Comparison of ENCODE assay signal across 8 cellular contexts in the genomic region with DNA sequence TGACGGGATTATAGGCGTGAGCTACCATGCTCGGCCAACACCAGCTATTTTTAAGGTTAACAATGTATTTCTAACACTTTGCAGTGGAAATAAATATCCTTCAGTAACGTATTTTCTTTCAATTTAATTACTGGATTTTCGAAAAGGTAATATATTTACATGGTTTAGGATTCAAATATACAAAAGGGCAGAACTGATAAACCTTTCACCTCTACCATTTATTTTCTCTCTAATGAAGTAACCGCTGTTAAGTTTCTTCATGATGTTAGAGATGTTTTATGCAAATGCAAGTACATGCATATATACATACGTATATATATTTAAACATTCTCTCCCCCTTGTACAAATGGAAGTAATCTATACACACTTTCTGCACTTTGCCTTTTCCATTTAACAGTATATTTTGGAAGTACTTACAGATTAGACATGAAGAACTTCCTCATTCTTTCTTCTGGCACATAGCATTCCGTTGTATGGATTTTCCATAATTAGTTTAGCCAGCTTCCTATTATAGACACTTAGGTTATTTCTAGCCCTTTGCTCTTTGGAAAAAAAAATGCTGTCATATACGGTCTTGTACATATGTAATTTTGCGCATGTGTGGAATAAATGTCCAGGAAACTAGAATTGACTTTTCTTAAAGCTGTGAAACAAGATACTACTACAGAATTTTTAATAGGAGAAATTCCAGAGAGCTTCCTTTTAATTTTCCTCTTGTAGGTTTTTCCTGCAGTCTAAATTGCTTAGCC. TPM values are rescaled to one million over a fixed set of nuclear protein-coding genes. Genes with fewer than 3 reads are reported as not detected.
DNase-seq lines count a peak whose midpoint lies in the region; ATAC-seq and TF ChIP-seq lines count a peak whose summit lies in the region.

No MANE protein-coding gene starts in this region.

- peak; percentile 92 for DNase-seq in NCI-H510A treated with DMSO at 0.1 percent for 48 hours (lab: John Stamatoyannopoulos, UW)
- no peak for DNase-seq in NCI-H510A (lab: John Stamatoyannopoulos, UW)
- peak; percentile 26 for DNase-seq in NCI-H1436 (lab: John Stamatoyannopoulos, UW)
- DNase-seq in mammary epithelial cell: no peak
- DNase-seq in COLO668 (lab: John Stamatoyannopoulos, UW; ENCODE audit: unreplicated experiment): no peak

- 7% methylated on average over 10 of the region's 10 CpGs for WGBS in mammary epithelial cell (ENCODE audit: low coverage, missing lambda C conversion rate)

- H3K4me2 ChIP-seq in mammary epithelial cell (ENCODE audit: insufficient read depth, low read depth, low read length): peak overlapping the region; percentile 65

- dilution Hi-C loops in mammary epithelial cell (cut with HindIII; ENCODE audit: low sequenced_read_pairs): no loop called here

- TF ChIP-seq CTCF in mammary epithelial cell (conservative IDR thresholded peaks at IDR 0.05 in 1 of 2, IDR thresholded peaks at IDR 0.05 in 1 of 2; ENCODE audit: extremely low read depth in 1 of 2, insufficient read depth in 1 of 2, low read depth in 1 of 2, low read length in 2 of 2): no peak

- H4K20me1 ChIP-seq in mammary epithelial cell (ENCODE audit: insufficient read depth, low read length): no peaks in the 10 kb centered on the region

- H3K27ac ChIP-seq in mammary epithelial cell (ENCODE audit: insufficient read depth, low read depth, low read length) (no peak overlapping the region), muscle layer of duodenum (ENCODE audit: low read length) (peak overlapping the region; percentile 91)

- H3K4me1 ChIP-seq in mammary epithelial cell (ENCODE audit: insufficient read depth, low read length): no peaks in the 10 kb centered on the region
- peaks cover 0 to 15% of the 10 kb centered on the region in 2 donors for H3K4me1 ChIP-seq in muscle layer of duodenum (ENCODE audit: control insufficient read depth in 1 of 2, insufficient read depth in 2 of 2, low read length in 2 of 2)

- H3K9ac ChIP-seq in mammary epithelial cell (ENCODE audit: insufficient read depth, low read length): no peak overlapping the region

- in situ Hi-C loops in mammary epithelial cell (cut with MboI; ENCODE audit: low sequenced_read_pairs in 2 of 2): no loop called here

- CTCF ChIA-PET in mammary epithelial cell (lab: Charles Lee; ENCODE audit: low non-redundant PET): interaction anchor here (0.6 kb wide), 1 partner anchor 21 kb away, joined by 3 read pairs; no protein-coding TSS in a partner anchor

- BruUV-seq in mammary epithelial cell (replicated peaks; lab: Mats Ljungman, UMichigan): no TSS peak

- peak overlapping the region; percentile 42 to 65 (median 53) for H3K4me3 ChIP-seq in mammary epithelial cell (replicated peaks in 1 of 3; ENCODE audit: insufficient read depth in 1 of 3, low read depth in 2 of 3, low read length in 3 of 3)
- H3K4me3 ChIP-seq in muscle layer of duodenum (ENCODE audit: low read depth in 1 of 2, low read length in 2 of 2): peak overlapping the region; percentile 84 to 87

- no peaks in the 10 kb centered on the region for H3K27me3 ChIP-seq in mammary epithelial cell (ENCODE audit: insufficient read depth, low read length)
- no peaks in the 10 kb centered on the region for H3K27me3 ChIP-seq in muscle layer of duodenum (ENCODE audit: low read depth, low read length)

- no peak for ATAC-seq in GM21786 (IDR thresholded peaks at IDR 0.05; ENCODE audit: unreplicated experiment)
- ATAC-seq in HG03521 (IDR thresholded peaks at IDR 0.05; ENCODE audit: unreplicated experiment): no peak

- intact Hi-C loops in mammary epithelial cell (cut with micrococcal nuclease): loop anchor here (2.0 to 5.0 kb wide), 3 partner anchors 40 to 119 kb away; a partner anchor contains a TSS

- no peak overlapping the region for H2AFZ ChIP-seq in mammary epithelial cell (ENCODE audit: low read depth, low read length)

- H3K79me2 ChIP-seq in mammary epithelial cell (ENCODE audit: insufficient read depth, low read length): no peaks in the 10 kb centered on the region

- no peaks in the 10 kb centered on the region for H3K9me3 ChIP-seq in mammary epithelial cell (replicated peaks; ENCODE audit: insufficient read depth, low read length)
- no peaks in the 10 kb centered on the region for H3K9me3 ChIP-seq in muscle layer of duodenum (ENCODE audit: control insufficient read depth in 1 of 2, low read length in 2 of 2)

- H3K36me3 ChIP-seq in mammary epithelial cell (ENCODE audit: insufficient read depth, low read length) (no peaks in the 10 kb centered on the region), muscle layer of duodenum (ENCODE audit: control insufficient read depth in 1 of 2, insufficient read depth in 2 of 2, low read length in 2 of 2) (no peaks in the 10 kb centered on the region)

RNA-seq across cellular contexts. Expression of a gene that starts 14.9 kb away (rescaled TPM):
- total RNA-seq in mammary epithelial cell: not detected
- polyA plus RNA-seq in mammary epithelial cell: not detected
- polyA minus RNA-seq in mammary epithelial cell: not detected

RNA-seq across cellular contexts. Expression of a gene that starts 40.0 kb away (rescaled TPM):
- total RNA-seq in mammary epithelial cell: 100 to 1,000 TPM in 1 of 2 donors, 10 to 100 TPM in 1; 92.8 to 355 TPM
- 56.2 TPM for polyA plus RNA-seq in mammary epithelial cell
- polyA minus RNA-seq in mammary epithelial cell: 73.1 TPM

Comparison
In these comparisons a context has a peak if more than half of its experiments do, and no peak if none do; other contexts are left out.
1. DNase-seq: peak in NCI-H510A treated with DMSO at 0.1 percent for 48 hours (single experiment) and NCI-H1436 (single experiment); none in NCI-H510A (single experiment), mammary epithelial cell (single experiment) and COLO668 (single experiment).